ENCODE assay signal across 8 cellular contexts in the genomic region with DNA sequence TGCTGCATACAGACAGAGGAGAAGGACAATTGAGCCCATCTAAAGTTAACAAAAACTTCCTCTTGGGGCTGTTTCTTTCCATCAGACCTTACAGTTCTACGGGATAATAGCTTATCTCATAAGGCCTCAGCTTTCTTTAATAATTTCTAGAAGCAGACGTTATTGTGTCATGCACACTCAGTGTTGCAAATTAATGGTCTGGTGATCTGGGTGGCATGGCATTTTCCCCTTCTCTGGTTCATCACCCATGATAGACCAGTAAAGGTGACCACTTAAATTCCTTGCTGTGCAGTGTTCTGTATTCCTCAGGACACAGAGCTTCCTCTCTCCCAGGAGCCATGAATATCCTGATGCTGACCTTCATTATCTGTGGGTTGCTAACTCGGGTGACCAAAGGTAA. TPM values are rescaled to one million over a fixed set of nuclear protein-coding genes. Genes with fewer than 3 reads are reported as not detected.
"Had no signal": no experiment of that assay in that cellular context is flagged by ENCODE, and none has a peak within 500 bp of the region (broad histone marks: within the 10 kb centered on the region; RNA-seq: fewer than 3 reads in every experiment).

A gene with protein sequence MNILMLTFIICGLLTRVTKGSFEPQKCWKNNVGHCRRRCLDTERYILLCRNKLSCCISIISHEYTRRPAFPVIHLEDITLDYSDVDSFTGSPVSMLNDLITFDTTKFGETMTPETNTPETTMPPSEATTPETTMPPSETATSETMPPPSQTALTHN (plus strand): TSS at position 301 of the 400 bp plus-strand sequence. CDS start 38 bp downstream, at position 339.

- ATAC-seq: GM23338, HepG2 had no signal

- H3K4me1 Mint-ChIP-seq: GM23338, H9, IgD-negative memory B cell had no signal

- H3K27ac Mint-ChIP-seq: GM23338, H9 had no signal

- DNase-seq: H9, HCEC 1CT, KBM-7 had no signal

- H3K4me3 Mint-ChIP-seq: GM23338, H9, IgD-negative memory B cell had no signal

RNA-seq across cellular contexts. Expression of the gene that starts here (rescaled TPM):
- total RNA-seq: GM23338, H1, H9, HepG2, HT1080 had no signal
- polyA plus RNA-seq: GM23338, H1, HepG2, IgD-negative memory B cell had no signal
